1 cellular context compared by ENCODE assay signal in genomic region chr12:112013601-112014402, GRCh38.
TF ChIP-seq lines count a peak whose summit lies in the region.

No MANE protein-coding gene starts in this region.

TF ChIP-seq in GM12878, 131 proteins besides CTCF, POLR2A, EP300 and RAD21 (continued from another document):
- TF ChIP-seq NKRF (conservative IDR thresholded peaks at IDR 0.05) = peak; percentile 71
- TF ChIP-seq PBX3 (IDR thresholded peaks at IDR 0.05; ENCODE audit: insufficient replicate concordance, low read depth, low read length) = peak; percentile 58
- peak; percentile 83; the same call in 1 of the 2 replicates for TF ChIP-seq TAF1 (IDR thresholded peaks at IDR 0.05; ENCODE audit: borderline replicate concordance, low read depth, low read length)
- peak; percentile 49; the same call in 1 of the 2 replicates for TF ChIP-seq LARP7 (IDR thresholded peaks at IDR 0.05)
- TF ChIP-seq ZNF207 (IDR thresholded peaks at IDR 0.05; ENCODE audit: borderline replicate concordance) = 0 out of 2 replicates have a peak, but pooled peaks have one; percentile 23
- TF ChIP-seq SMAD5 (IDR thresholded peaks at IDR 0.05; ENCODE audit: low read depth) = peak; percentile 42
- peak; percentile 10; the same call in 1 of the 2 replicates for TF ChIP-seq DPF2 (IDR thresholded peaks at IDR 0.05)
- peak; percentile 47; the same call in 1 of the 2 replicates for TF ChIP-seq GATAD2B (conservative IDR thresholded peaks at IDR 0.05; ENCODE audit: low read depth)
- TF ChIP-seq ASH2L (IDR thresholded peaks at IDR 0.05; ENCODE audit: borderline replicate concordance, low read depth) = no peak
- no peak for TF ChIP-seq SP1 (IDR thresholded peaks at IDR 0.05; ENCODE audit: low read depth, low read length)
- TF ChIP-seq YBX1 (IDR thresholded peaks at IDR 0.05) = no peak
- TF ChIP-seq PKNOX1 (IDR thresholded peaks at IDR 0.05) = peak; percentile 76
- TF ChIP-seq BHLHE40 (IDR thresholded peaks at IDR 0.05; ENCODE audit: borderline replicate concordance in 1 of 2, low read depth in 2 of 2, low read length in 1 of 2) = no peak; a peak in 1 of 4 replicates
- TF ChIP-seq NR2F1 (conservative IDR thresholded peaks at IDR 0.05) = peak; percentile 35
